In genomic region chr12:52433501-52434095, GRCh38 we compare ENCODE assay signal across 23 cellular contexts. TPM values are rescaled to one million over a fixed set of nuclear protein-coding genes. Genes with fewer than 3 reads are reported as not detected.
DNase-seq lines count a peak whose midpoint lies in the region; FAIRE-seq and TF ChIP-seq lines count a peak whose summit lies in the region.
"Had no signal": no experiment of that assay in that cellular context is flagged by ENCODE, and none has a peak within 500 bp of the region (broad histone marks: within the 10 kb centered on the region; RNA-seq: fewer than 3 reads in every experiment).

No MANE protein-coding gene starts in this region.

- H2BK15ac ChIP-seq in H1 (ENCODE audit: low read length): no peak overlapping the region
- H2BK15ac ChIP-seq in neuronal stem cell (ENCODE audit: low read length): no peak overlapping the region

- no peak overlapping the region for H2AFZ ChIP-seq in mammary epithelial cell (ENCODE audit: low read depth, low read length)
- no peak overlapping the region for H2AFZ ChIP-seq in H1 (ENCODE audit: low read length)
- H2AFZ ChIP-seq in neuronal stem cell (ENCODE audit: low read length): no peak overlapping the region
- no peak overlapping the region for H2AFZ ChIP-seq in GM23248

- H3K27ac ChIP-seq in mammary epithelial cell (ENCODE audit: insufficient read depth, low read depth, low read length) (no peak overlapping the region), H1 (ENCODE audit: low read depth, low read length) (no peak overlapping the region), neuronal stem cell (replicated peaks; ENCODE audit: low read length) (no peak overlapping the region), GM23248 (no peak overlapping the region)
- H3K27ac ChIP-seq: 22Rv1 had no signal

- H4K91ac ChIP-seq in H1 (replicated peaks; ENCODE audit: insufficient read length, low read length) (no peak overlapping the region), neuronal stem cell (ENCODE audit: low read depth, low read length, poor library complexity) (no peak overlapping the region)

- H3K56ac ChIP-seq in H1 (replicated peaks; ENCODE audit: insufficient read length, low read depth, low read length): no peak overlapping the region

- intact Hi-C loops in mammary epithelial cell (cut with micrococcal nuclease): no loop called here
- intact Hi-C loops in MCF 10A (cut with micrococcal nuclease): no loop called here

- DNase-seq in mammary epithelial cell (no peak), MCF 10A (ENCODE audit: unreplicated experiment) (no peak), H1 (ENCODE audit: low read depth in 1 of 2, low spot score in 2 of 2) (no peak), neuronal stem cell (ENCODE audit: low spot score) (no peak), ureter (ENCODE audit: low spot score) (no peak), epidermal melanocyte (ENCODE audit: insufficient read length, low spot score) (no peak), mesothelial cell of epicardium (ENCODE audit: low spot score in 2 of 2, unreplicated experiment in 2 of 2) (no peak), GM23248 (no peak)
- DNase-seq: BE2C; C1 segment of cervical spinal cord; CD4-positive, CD25-positive, alpha-beta regulatory T cell; CD8-positive, alpha-beta memory T cell; COR-L47; DMS 273 treated with DMSO at 0.1 percent for 48 hours; DMS53; DND-41; HCEC 1CT had no signal

- peaks cover 37% of the 10 kb centered on the region for H3K27me3 Mint-ChIP-seq in MCF 10A (ENCODE audit: insufficient read depth, unreplicated experiment)
- peaks cover 42% of the 10 kb centered on the region for H3K27me3 Mint-ChIP-seq in mesothelial cell of epicardium (ENCODE audit: low read depth)

- no peak overlapping the region for H2BK12ac ChIP-seq in H1 (ENCODE audit: low read depth, low read length)
- H2BK12ac ChIP-seq in neuronal stem cell (ENCODE audit: low read length): peak overlapping the region; percentile 42

- H3K14ac ChIP-seq in H1 (ENCODE audit: insufficient read length) (no peak overlapping the region), neuronal stem cell (ENCODE audit: low read length) (peak overlapping the region; percentile 3)

- no peak for TF ChIP-seq POLR2A in H1 (IDR thresholded peaks at IDR 0.05; ENCODE audit: control extremely low read depth in 1 of 2, low read depth in 2 of 2, low read length in 2 of 2)

- TF ChIP-seq EP300 in H1 (IDR thresholded peaks at IDR 0.05; ENCODE audit: borderline replicate concordance in 1 of 2, low read depth in 2 of 2, low read length in 2 of 2): no peak

- H3K23me2 ChIP-seq in H1 (ENCODE audit: low read depth, low read length): no peaks in the 10 kb centered on the region

- H3K36me3 ChIP-seq in mammary epithelial cell (ENCODE audit: insufficient read depth, low read length) (no peaks in the 10 kb centered on the region), H1 (ENCODE audit: control insufficient read depth in 2 of 4, insufficient read depth in 4 of 4, low read length in 3 of 4) (no peaks in the 10 kb centered on the region), neuronal stem cell (replicated peaks in 1 of 2; ENCODE audit: control insufficient read depth in 2 of 2, insufficient read depth in 2 of 2, low read length in 2 of 2) (no peaks in the 10 kb centered on the region), GM23248 (ENCODE audit: low read depth) (no peaks in the 10 kb centered on the region)
- H3K36me3 ChIP-seq: BE2C had no signal

- H3K4me1 Mint-ChIP-seq in MCF 10A (ENCODE audit: insufficient read depth, unreplicated experiment) (peaks cover 22% of the 10 kb centered on the region), mesothelial cell of epicardium (peaks cover 19% of the 10 kb centered on the region)
- H3K4me1 Mint-ChIP-seq: CD8-positive, alpha-beta memory T cell had no signal

- peak overlapping the region; percentile 28; the same call in 1 of the 2 replicates for H4K8ac ChIP-seq in H1 (ENCODE audit: extremely low read depth, insufficient read depth, low read length)
- no peak overlapping the region for H4K8ac ChIP-seq in neuronal stem cell (ENCODE audit: low read depth, low read length)

- no peaks in the 10 kb centered on the region for H3K79me2 ChIP-seq in mammary epithelial cell (ENCODE audit: insufficient read depth, low read length)
- no peaks in the 10 kb centered on the region for H3K79me2 ChIP-seq in H1 (ENCODE audit: control insufficient read depth in 1 of 2, insufficient read depth in 2 of 2, low read length in 2 of 2)
- H3K79me2 ChIP-seq in GM23248 (ENCODE audit: insufficient read depth): no peaks in the 10 kb centered on the region

- in situ Hi-C loops in mammary epithelial cell (cut with MboI; ENCODE audit: low sequenced_read_pairs in 2 of 2): no loop called here
- in situ Hi-C loops in GM23248 (cut with MboI): no loop called here

- H3K79me1 ChIP-seq in H1 (ENCODE audit: low read depth, low read length) (no peaks in the 10 kb centered on the region), neuronal stem cell (ENCODE audit: low read depth, low read length) (no peaks in the 10 kb centered on the region)

- WGBS in mammary epithelial cell (ENCODE audit: low coverage, missing lambda C conversion rate): 97% methylated on average over 4 of the region's 12 CpGs
- 98% methylated on average over 12 of the region's 12 CpGs; no CpG with 5 or more reads in 1 of the 2 experiments for WGBS in H1 (ENCODE audit: extremely low coverage in 1 of 2, insufficient coverage in 1 of 2, insufficient read length in 1 of 2, insufficient replicate concordance in 2 of 2, low coverage in 1 of 2, low lambda C conversion rate in 2 of 2, missing lambda C conversion rate in 1 of 2), 2 experiments
- WGBS in neuronal stem cell (ENCODE audit: extremely low coverage in 2 of 2, insufficient read length in 2 of 2, insufficient replicate concordance in 1 of 2), 2 donors: no CpG with 5 or more reads among the region's 12 CpGs
- 89 to 93% methylated on average over 12 of the region's 12 CpGs for WGBS in GM23248 (ENCODE audit: low coverage in 1 of 2, low lambda C conversion rate in 2 of 2, missing lambda C conversion rate in 2 of 2), 2 experiments

- H3K9me3 ChIP-seq in mammary epithelial cell (replicated peaks; ENCODE audit: insufficient read depth, low read length) (no peaks in the 10 kb centered on the region), H1 (ENCODE audit: insufficient read depth in 2 of 2, low read depth in 1 of 2, low read length in 1 of 2) (no peaks in the 10 kb centered on the region), neuronal stem cell (replicated peaks in 1 of 2; ENCODE audit: control insufficient read depth in 2 of 2, insufficient read depth in 1 of 2, low read depth in 1 of 2, low read length in 2 of 2) (no peaks in the 10 kb centered on the region), GM23248 (ENCODE audit: low read depth) (no peaks in the 10 kb centered on the region)
- H3K9me3 ChIP-seq: BE2C had no signal

- H3K9ac ChIP-seq in mammary epithelial cell (ENCODE audit: insufficient read depth, low read length) (no peak overlapping the region), H1 (replicated peaks in 1 of 4; ENCODE audit: extremely low read depth in 1 of 4, low read depth in 3 of 4, low read length in 3 of 4) (no peak overlapping the region), neuronal stem cell (ENCODE audit: low read depth, low read length, poor library complexity) (no peak overlapping the region), GM23248 (no peak overlapping the region)

- TF ChIP-seq CTCF in mammary epithelial cell (conservative IDR thresholded peaks at IDR 0.05 in 1 of 2, IDR thresholded peaks at IDR 0.05 in 1 of 2; ENCODE audit: extremely low read depth in 1 of 2, insufficient read depth in 1 of 2, low read depth in 1 of 2, low read length in 2 of 2): no peak
- TF ChIP-seq CTCF in MCF 10A (IDR thresholded peaks at IDR 0.05; ENCODE audit: unreplicated experiment): no peak
- no peak for TF ChIP-seq CTCF in H1 (IDR thresholded peaks at IDR 0.05; ENCODE audit: control extremely low read depth in 1 of 3, insufficient read depth in 1 of 3, low read depth in 1 of 3, low read length in 3 of 3)
- TF ChIP-seq CTCF in mesothelial cell of epicardium (IDR thresholded peaks at IDR 0.05; ENCODE audit: unreplicated experiment): no peak

- FAIRE-seq in H1 (lab: Jason Lieb, UNC): no peak
- FAIRE-seq: GM12878 had no signal

- no peak overlapping the region for H3K4ac ChIP-seq in H1 (replicated peaks; ENCODE audit: insufficient read length, low read depth, low read length)
- no peak overlapping the region for H3K4ac ChIP-seq in neuronal stem cell (ENCODE audit: low read length)

- H2BK5ac ChIP-seq in H1 (ENCODE audit: low read depth, low read length) (no peak overlapping the region), neuronal stem cell (ENCODE audit: low read length) (no peak overlapping the region)

- H4K5ac ChIP-seq in H1 (ENCODE audit: insufficient read length, low read depth, low read length): no peak overlapping the region

- no peak overlapping the region for H3K4me3 Mint-ChIP-seq in MCF 10A (ENCODE audit: unreplicated experiment)
- H3K4me3 Mint-ChIP-seq in mesothelial cell of epicardium: no peak overlapping the region
- H3K4me3 Mint-ChIP-seq: CD4-positive, CD25-positive, alpha-beta regulatory T cell; CD8-positive, alpha-beta memory T cell had no signal

- H3K23ac ChIP-seq in H1 (ENCODE audit: insufficient read length) (no peak overlapping the region), neuronal stem cell (ENCODE audit: low read depth, low read length, poor library complexity) (no peak overlapping the region)

- H3K9me3 Mint-ChIP-seq in MCF 10A (ENCODE audit: unreplicated experiment): no peaks in the 10 kb centered on the region
- H3K9me3 Mint-ChIP-seq in mesothelial cell of epicardium: no peaks in the 10 kb centered on the region
- H3K9me3 Mint-ChIP-seq: CD4-positive, CD25-positive, alpha-beta regulatory T cell; CD8-positive, alpha-beta memory T cell had no signal

- H3F3A ChIP-seq in GM23248 (ENCODE audit: insufficient read depth): peaks cover 5% of the 10 kb centered on the region; the same call in 1 of the 2 replicates

- H3K27me3 ChIP-seq in mammary epithelial cell (ENCODE audit: insufficient read depth, low read length) (no peaks in the 10 kb centered on the region), H1 (replicated peaks in 1 of 4; ENCODE audit: control insufficient read depth in 3 of 4, extremely low read depth in 1 of 4, insufficient read depth in 3 of 4, low read length in 3 of 4) (no peaks in the 10 kb centered on the region; a peak in 1 of 7 replicates), neuronal stem cell (ENCODE audit: control insufficient read depth in 3 of 3, insufficient read depth in 3 of 3, low read depth in 1 of 3, low read length in 3 of 3) (no peaks in the 10 kb centered on the region), GM23248 (replicated peaks; ENCODE audit: insufficient read depth) (peaks cover 26% of the 10 kb centered on the region)

- H2BK120ac ChIP-seq in H1 (replicated peaks; ENCODE audit: low read depth, low read length): no peak overlapping the region
- no peak overlapping the region for H2BK120ac ChIP-seq in neuronal stem cell (ENCODE audit: low read depth, low read length)

- H3K4me2 ChIP-seq in mammary epithelial cell (ENCODE audit: insufficient read depth, low read depth, low read length) (no peak overlapping the region), H1 (ENCODE audit: insufficient read depth in 1 of 2, low read depth in 2 of 2, low read length in 2 of 2) (no peak overlapping the region), neuronal stem cell (ENCODE audit: insufficient read depth, low read length, poor library complexity, severe bottlenecking) (no peak overlapping the region), GM23248 (ENCODE audit: unreplicated experiment) (no peak overlapping the region)

- H2BK20ac ChIP-seq in H1 (ENCODE audit: low read length): no peak overlapping the region

- H4K20me1 ChIP-seq in mammary epithelial cell (ENCODE audit: insufficient read depth, low read length) (no peaks in the 10 kb centered on the region), H1 (replicated peaks in 1 of 2; ENCODE audit: control insufficient read depth in 1 of 2, insufficient read depth in 2 of 2, low read length in 2 of 2) (no peaks in the 10 kb centered on the region), GM23248 (ENCODE audit: insufficient read depth) (no peaks in the 10 kb centered on the region)

- no peak overlapping the region for H2AK5ac ChIP-seq in H1 (ENCODE audit: low read depth, low read length)
- H2AK5ac ChIP-seq in neuronal stem cell (ENCODE audit: low read depth, low read length): peak overlapping the region; percentile 62

- dilution Hi-C loops in mammary epithelial cell (cut with HindIII; ENCODE audit: low sequenced_read_pairs): no loop called here

- TF ChIP-seq RAD21 in H1 (IDR thresholded peaks at IDR 0.05 in 1 of 2, conservative IDR thresholded peaks at IDR 0.05 in 1 of 2; ENCODE audit: low read depth in 2 of 2, low read length in 2 of 2): no peak

- no peaks in the 10 kb centered on the region for H3K9me2 ChIP-seq in GM23248 (ENCODE audit: insufficient read depth)

- CTCF ChIA-PET in mammary epithelial cell (lab: Charles Lee; ENCODE audit: low non-redundant PET): no interaction called here
- CTCF ChIA-PET in MCF 10A (lab: Yijun Ruan, JAX): interaction anchor here (0.5 kb wide), 1 partner anchor 41 kb away, joined by 3 read pairs; no protein-coding TSS in a partner anchor
- CTCF ChIA-PET in H1 (lab: Charles Lee; ENCODE audit: partially characterized antibody): interaction anchor here (1.5 to 5.3 kb wide), 4 partner anchors 10 to 212 kb away, joined by 3 to 23 read pairs (median 8); no protein-coding TSS in a partner anchor

- H3K27ac Mint-ChIP-seq in MCF 10A (ENCODE audit: low read depth, unreplicated experiment) (no peak overlapping the region), mesothelial cell of epicardium (no peak overlapping the region)
- H3K27ac Mint-ChIP-seq: CD4-positive, CD25-positive, alpha-beta regulatory T cell; CD8-positive, alpha-beta memory T cell had no signal

- POLR2A ChIA-PET in MCF 10A (lab: Yijun Ruan, JAX) (no interaction called here), H1 (lab: Charles Lee; ENCODE audit: partially characterized antibody) (no interaction called here)

- H3K18ac ChIP-seq in H1 (ENCODE audit: extremely low read depth, low read length) (no peak overlapping the region), neuronal stem cell (ENCODE audit: low read length) (peak overlapping the region; percentile 22)

- H3K36me3 Mint-ChIP-seq in MCF 10A (ENCODE audit: insufficient read depth, unreplicated experiment) (no peaks in the 10 kb centered on the region), mesothelial cell of epicardium (no peaks in the 10 kb centered on the region)
- H3K36me3 Mint-ChIP-seq: CD4-positive, CD25-positive, alpha-beta regulatory T cell; CD8-positive, alpha-beta memory T cell had no signal

- H3K4me1 ChIP-seq in mammary epithelial cell (ENCODE audit: insufficient read depth, low read length) (peaks cover 45% of the 10 kb centered on the region), H1 (replicated peaks in 1 of 4; ENCODE audit: control insufficient read depth in 3 of 4, insufficient read depth in 4 of 4, low read length in 3 of 4) (no peaks in the 10 kb centered on the region), neuronal stem cell (ENCODE audit: control insufficient read depth in 2 of 2, insufficient read depth in 1 of 2, low read depth in 1 of 2, low read length in 2 of 2) (peaks cover 0 to 2% of the 10 kb centered on the region in 2 donors), GM23248 (ENCODE audit: insufficient read depth) (no peaks in the 10 kb centered on the region; the same call in 1 of the 2 replicates)
- H3K4me1 ChIP-seq: BE2C had no signal

- H3K4me3 ChIP-seq in mammary epithelial cell (replicated peaks in 1 of 3; ENCODE audit: insufficient read depth in 1 of 3, low read depth in 2 of 3, low read length in 3 of 3) (no peak overlapping the region), H1 (ENCODE audit: extremely low read depth in 1 of 4, insufficient read depth in 2 of 4, low read depth in 3 of 4, low read length in 4 of 4) (no peak overlapping the region), neuronal stem cell (ENCODE audit: low read length in 2 of 2) (no peak overlapping the region), GM23248 (no peak overlapping the region)
- H3K4me3 ChIP-seq: GM12878 had no signal

- BruUV-seq in mammary epithelial cell (replicated peaks; lab: Mats Ljungman, UMichigan) (TSS peak; percentile 3), MCF 10A (replicated peaks; lab: Mats Ljungman, UMichigan) (no TSS peak)

RNA-seq across cellular contexts. Expression of gene KRT75, which starts 0.6 kb away (rescaled TPM):
- total RNA-seq in mammary epithelial cell (10 to 100 TPM in 1 of 2 donors, 1 to 10 TPM in 1; 3.2 to 26.5 TPM), MCF 10A (2022) (not detected in 2 replicates), ureter (not detected), mesothelial cell of epicardium (not detected in 3 replicates)
- polyA plus RNA-seq in mammary epithelial cell (3.1 TPM), H1 (2011; rRNA removed) (not detected in 2 replicates), GM23248 (2016; fragmentation: Nextera tagmentation; extraction: Ambion mirVana) (not detected in 2 replicates)
- 0.62 TPM for polyA minus RNA-seq in mammary epithelial cell
- total RNA-seq in H1 (2021; fragmentation: NEBNext Ultra II Directional; extraction: Animal tissue kit (Norgen Biotek cat#: 25700)): not detected in 2 replicates
- not detected for polyA plus RNA-seq in H1 (2011; cell fraction: cytosol; rRNA removed)
- not detected for polyA plus RNA-seq in H1 (2011; cell fraction: nucleus; rRNA removed)
- not detected in 4 replicates for polyA plus RNA-seq in H1 (2012, experiment 1 of 2)
- not detected for polyA plus RNA-seq in H1 (2012, experiment 2 of 2)
- polyA plus RNA-seq in H1 (2013, experiment 1 of 2): not detected
- polyA plus RNA-seq in H1 (2013, experiment 2 of 2): not detected
- not detected in 2 replicates for polyA minus RNA-seq in H1 (2011; rRNA and poly(A)+ RNA removed)
- polyA minus RNA-seq in H1 (2011; cell fraction: cytosol; rRNA and poly(A)+ RNA removed): not detected
- polyA minus RNA-seq in H1 (2011; cell fraction: nucleus; rRNA and poly(A)+ RNA removed): not detected
- polyA plus RNA-seq in neuronal stem cell (2013, experiment 1 of 2): not detected
- polyA plus RNA-seq in neuronal stem cell (2013, experiment 2 of 2): not detected
- total RNA-seq in GM23248 (2014; rRNA removed; shearing (Covaris generic)): not detected in 2 replicates
- total RNA-seq: A673; CD4-positive, CD25-positive, alpha-beta regulatory T cell; CD8-positive, alpha-beta memory T cell; GM12878 had no signal
- polyA plus RNA-seq: CD4-positive, CD25-positive, alpha-beta regulatory T cell; CD8-positive, alpha-beta memory T cell; GM12878 had no signal

RNA-seq across cellular contexts. Expression of gene KRT6B, which starts 18.3 kb away (rescaled TPM):
- total RNA-seq in mammary epithelial cell (1,000 to 10,000 TPM; 1,675 to 3,751 TPM), MCF 10A (2022) (2.3 and 3.3 TPM in 2 replicates), ureter (0.36 TPM), mesothelial cell of epicardium (not detected in 3 replicates)
- polyA plus RNA-seq in mammary epithelial cell (2,534 TPM), H1 (2011; rRNA removed) (not detected in 2 replicates), GM23248 (2016; fragmentation: Nextera tagmentation; extraction: Ambion mirVana) (not detected in 2 replicates)
- 2,595 TPM for polyA minus RNA-seq in mammary epithelial cell
- not detected in 2 replicates for total RNA-seq in H1 (2021; fragmentation: NEBNext Ultra II Directional; extraction: Animal tissue kit (Norgen Biotek cat#: 25700))
- not detected for polyA plus RNA-seq in H1 (2011; cell fraction: cytosol; rRNA removed)
- not detected for polyA plus RNA-seq in H1 (2011; cell fraction: nucleus; rRNA removed)
- polyA plus RNA-seq in H1 (2012, experiment 1 of 2): not detected in 4 replicates
- polyA plus RNA-seq in H1 (2012, experiment 2 of 2): not detected
- polyA plus RNA-seq in H1 (2013, experiment 1 of 2): not detected
- not detected for polyA plus RNA-seq in H1 (2013, experiment 2 of 2)
- not detected in 2 replicates for polyA minus RNA-seq in H1 (2011; rRNA and poly(A)+ RNA removed)
- polyA minus RNA-seq in H1 (2011; cell fraction: cytosol; rRNA and poly(A)+ RNA removed): not detected
- polyA minus RNA-seq in H1 (2011; cell fraction: nucleus; rRNA and poly(A)+ RNA removed): not detected
- not detected for polyA plus RNA-seq in neuronal stem cell (2013, experiment 1 of 2)
- not detected for polyA plus RNA-seq in neuronal stem cell (2013, experiment 2 of 2)
- not detected in 2 replicates for total RNA-seq in GM23248 (2014; rRNA removed; shearing (Covaris generic))
- total RNA-seq: A673; CD4-positive, CD25-positive, alpha-beta regulatory T cell; CD8-positive, alpha-beta memory T cell; G401; GM12878; H4 had no signal
- polyA plus RNA-seq: CD4-positive, CD25-positive, alpha-beta regulatory T cell; CD8-positive, alpha-beta memory T cell had no signal

RNA-seq across cellular contexts. Expression of gene KRT82, which starts 27.5 kb away (rescaled TPM):
- total RNA-seq in mammary epithelial cell: not detected
- 0.01 TPM for polyA plus RNA-seq in mammary epithelial cell
- not detected for polyA minus RNA-seq in mammary epithelial cell
- total RNA-seq in MCF 10A (2022): not detected in 2 replicates
- total RNA-seq in H1 (2021; fragmentation: NEBNext Ultra II Directional; extraction: Animal tissue kit (Norgen Biotek cat#: 25700)): not detected in 2 replicates
- polyA plus RNA-seq in H1 (2011; rRNA removed): not detected in 2 replicates
- polyA plus RNA-seq in H1 (2011; cell fraction: cytosol; rRNA removed): not detected
- polyA plus RNA-seq in H1 (2011; cell fraction: nucleus; rRNA removed): not detected
- polyA plus RNA-seq in H1 (2012, experiment 1 of 2): not detected in 4 replicates
- polyA plus RNA-seq in H1 (2012, experiment 2 of 2): not detected
- polyA plus RNA-seq in H1 (2013, experiment 1 of 2): not detected
- polyA plus RNA-seq in H1 (2013, experiment 2 of 2): not detected
- not detected in 2 replicates for polyA minus RNA-seq in H1 (2011; rRNA and poly(A)+ RNA removed)
- polyA minus RNA-seq in H1 (2011; cell fraction: cytosol; rRNA and poly(A)+ RNA removed): not detected
- not detected for polyA minus RNA-seq in H1 (2011; cell fraction: nucleus; rRNA and poly(A)+ RNA removed)
- polyA plus RNA-seq in neuronal stem cell (2013, experiment 1 of 2): not detected
- polyA plus RNA-seq in neuronal stem cell (2013, experiment 2 of 2): not detected
- not detected for total RNA-seq in ureter
- total RNA-seq in mesothelial cell of epicardium: not detected in 3 replicates
- total RNA-seq in GM23248 (2014; rRNA removed; shearing (Covaris generic)): not detected in 2 replicates
- not detected in 2 replicates for polyA plus RNA-seq in GM23248 (2016; fragmentation: Nextera tagmentation; extraction: Ambion mirVana)
- total RNA-seq: A673; CD4-positive, CD25-positive, alpha-beta regulatory T cell; CD8-positive, alpha-beta memory T cell; G401; GM12878; H4; HT-29 had no signal
- polyA plus RNA-seq: CD4-positive, CD25-positive, alpha-beta regulatory T cell; CD8-positive, alpha-beta memory T cell; GM12878 had no signal

RNA-seq across cellular contexts. Expression of gene KRT6C, which starts 40.0 kb away (rescaled TPM):
- total RNA-seq in mammary epithelial cell: 10 to 100 TPM; 16.6 to 29.5 TPM
- 23.6 TPM for polyA plus RNA-seq in mammary epithelial cell
- 1.8 TPM for polyA minus RNA-seq in mammary epithelial cell
- 0.19 and 0.44 TPM in 2 replicates for total RNA-seq in MCF 10A (2022)
- total RNA-seq in H1 (2021; fragmentation: NEBNext Ultra II Directional; extraction: Animal tissue kit (Norgen Biotek cat#: 25700)): not detected in 2 replicates
- polyA plus RNA-seq in H1 (2011; rRNA removed): not detected in 2 replicates
- polyA plus RNA-seq in H1 (2011; cell fraction: cytosol; rRNA removed): not detected
- not detected for polyA plus RNA-seq in H1 (2011; cell fraction: nucleus; rRNA removed)
- polyA plus RNA-seq in H1 (2012, experiment 1 of 2): not detected in 4 replicates
- not detected for polyA plus RNA-seq in H1 (2012, experiment 2 of 2)
- polyA plus RNA-seq in H1 (2013, experiment 1 of 2): not detected
- polyA plus RNA-seq in H1 (2013, experiment 2 of 2): not detected
- not detected in 2 replicates for polyA minus RNA-seq in H1 (2011; rRNA and poly(A)+ RNA removed)
- not detected for polyA minus RNA-seq in H1 (2011; cell fraction: cytosol; rRNA and poly(A)+ RNA removed)
- polyA minus RNA-seq in H1 (2011; cell fraction: nucleus; rRNA and poly(A)+ RNA removed): not detected
- not detected for polyA plus RNA-seq in neuronal stem cell (2013, experiment 1 of 2)
- polyA plus RNA-seq in neuronal stem cell (2013, experiment 2 of 2): not detected
- 0.39 TPM for total RNA-seq in ureter
- not detected in 3 replicates for total RNA-seq in mesothelial cell of epicardium
- not detected in 2 replicates for total RNA-seq in GM23248 (2014; rRNA removed; shearing (Covaris generic))
- polyA plus RNA-seq in GM23248 (2016; fragmentation: Nextera tagmentation; extraction: Ambion mirVana): not detected in 2 replicates
- total RNA-seq: A673; CD4-positive, CD25-positive, alpha-beta regulatory T cell; CD8-positive, alpha-beta memory T cell; G401; GM12878; H4; HT-29 had no signal
- polyA plus RNA-seq: CD4-positive, CD25-positive, alpha-beta regulatory T cell; CD8-positive, alpha-beta memory T cell; GM12878 had no signal

RNA-seq across cellular contexts. Expression of gene KRT84, which starts 48.1 kb away (rescaled TPM):
- under 1 TPM in 1 of 2 donors, not detected in 1; 0.14 TPM for total RNA-seq in mammary epithelial cell
- 0.08 TPM for polyA plus RNA-seq in mammary epithelial cell
- polyA minus RNA-seq in mammary epithelial cell: not detected
- total RNA-seq in MCF 10A (2022): not detected in 2 replicates
- total RNA-seq in H1 (2021; fragmentation: NEBNext Ultra II Directional; extraction: Animal tissue kit (Norgen Biotek cat#: 25700)): not detected in 2 replicates
- not detected in 2 replicates for polyA plus RNA-seq in H1 (2011; rRNA removed)
- polyA plus RNA-seq in H1 (2011; cell fraction: cytosol; rRNA removed): not detected
- polyA plus RNA-seq in H1 (2011; cell fraction: nucleus; rRNA removed): not detected
- not detected in 4 replicates for polyA plus RNA-seq in H1 (2012, experiment 1 of 2)
- not detected for polyA plus RNA-seq in H1 (2012, experiment 2 of 2)
- not detected for polyA plus RNA-seq in H1 (2013, experiment 1 of 2)
- polyA plus RNA-seq in H1 (2013, experiment 2 of 2): not detected
- not detected in 2 replicates for polyA minus RNA-seq in H1 (2011; rRNA and poly(A)+ RNA removed)
- not detected for polyA minus RNA-seq in H1 (2011; cell fraction: cytosol; rRNA and poly(A)+ RNA removed)
- not detected for polyA minus RNA-seq in H1 (2011; cell fraction: nucleus; rRNA and poly(A)+ RNA removed)
- polyA plus RNA-seq in neuronal stem cell (2013, experiment 1 of 2): not detected
- polyA plus RNA-seq in neuronal stem cell (2013, experiment 2 of 2): not detected
- total RNA-seq in ureter: not detected
- total RNA-seq in mesothelial cell of epicardium: not detected in 3 replicates
- total RNA-seq in GM23248 (2014; rRNA removed; shearing (Covaris generic)): not detected in 2 replicates
- not detected in 2 replicates for polyA plus RNA-seq in GM23248 (2016; fragmentation: Nextera tagmentation; extraction: Ambion mirVana)
- total RNA-seq: A673; CD4-positive, CD25-positive, alpha-beta regulatory T cell; CD8-positive, alpha-beta memory T cell; G401; GM12878; H4; HT-29 had no signal
- polyA plus RNA-seq: CD4-positive, CD25-positive, alpha-beta regulatory T cell; CD8-positive, alpha-beta memory T cell; GM12878 had no signal

Comparison
In these comparisons a context has a peak if more than half of its experiments do, and no peak if none do; other contexts are left out.
1. RNA of gene KRT6B, which starts 18.3 kb away (total RNA-seq): 1,675 to 3,751 TPM in mammary epithelial cell; 2.3 to 3.3 TPM in MCF 10A, 0.36 TPM in ureter (single experiment), not detected in mesothelial cell of epicardium, not detected in H1 and not detected in GM23248; every median in the first group is over 100 times any median in the second.